Comparison of ENCODE assay signal across 24 cellular contexts in genomic region chr7:109873296-109873695, GRCh38.
A peak's percentile ranks its signal among the peaks of the same experiment; 100 is the strongest.
DNase-seq lines count a peak whose midpoint lies in the region; ATAC-seq and TF ChIP-seq lines count a peak whose summit lies in the region.
"Had no signal": no experiment of that assay in that cellular context is flagged by ENCODE, and none has a peak within 500 bp of the region (broad histone marks: within the 10 kb centered on the region; RNA-seq: fewer than 3 reads in every experiment).

No MANE protein-coding gene starts in this region.

- ATAC-seq in HG03520 (IDR thresholded peaks at IDR 0.05; ENCODE audit: unreplicated experiment) = no peak
- ATAC-seq: activated CD8-positive, alpha-beta T cell treated with anti-CD3 and anti-CD28 coated beads for 36 hours; activated naive CD8-positive, alpha-beta T cell treated with anti-CD3 and anti-CD28 coated beads, Interleukin-2, amount 50 U/mL, for 24 hours; HCT116; psoas muscle; upper lobe of right lung had no signal

- no peaks in the 10 kb centered on the region for H3K9me3 ChIP-seq in MG63
- no peaks in the 10 kb centered on the region for H3K9me3 ChIP-seq in SJCRH30 (replicated peaks)
- no peaks in the 10 kb centered on the region for H3K9me3 ChIP-seq in tibial artery
- H3K9me3 ChIP-seq: BLaER1, Caco-2, neutrophil, Peyer's patch, psoas muscle, upper lobe of right lung had no signal

- H3K27me3 ChIP-seq in MG63 = no peaks in the 10 kb centered on the region
- H3K27me3 ChIP-seq in SJCRH30 = no peaks in the 10 kb centered on the region
- no peaks in the 10 kb centered on the region for H3K27me3 ChIP-seq in tibial artery
- H3K27me3 ChIP-seq: BLaER1, neutrophil, Peyer's patch, upper lobe of right lung had no signal

- peak overlapping the region; percentile 29; the same call in 1 of the 2 replicates for H3K27ac ChIP-seq in SJCRH30
- no peak overlapping the region for H3K27ac ChIP-seq in tibial artery
- H3K27ac ChIP-seq: BLaER1, epithelial cell of prostate, neutrophil, Peyer's patch, psoas muscle, upper lobe of right lung had no signal

- TF ChIP-seq CTCF in tibial artery (IDR thresholded peaks at IDR 0.05) = no peak

- intact Hi-C loops in tibial artery (cut with DNase I; ENCODE audit: low total_unique reads) = no loop called here

- H3K36me3 ChIP-seq in MG63 (no peaks in the 10 kb centered on the region), SJCRH30 (no peaks in the 10 kb centered on the region), tibial artery (no peaks in the 10 kb centered on the region)
- H3K36me3 ChIP-seq: BLaER1, neutrophil, Peyer's patch, upper lobe of right lung had no signal

- DNase-seq in NCI-H510A treated with DMSO at 0.1 percent for 48 hours (lab: John Stamatoyannopoulos, UW) (peak; percentile 8), NCI-H510A (lab: John Stamatoyannopoulos, UW) (no peak), MG63 (peak; percentile 0), SJCRH30 (peak; percentile 74 to 85), tibial artery (peak; percentile 18 to 60), occipital lobe (lab: John Stamatoyannopoulos, UW) (no peak)
- DNase-seq in activated T-cell treated with anti-CD3 and anti-CD28 coated beads, Interleukin-2, amount 50 U/mL, for 48 hours = no peak
- DNase-seq: activated CD4-positive, alpha-beta T cell treated with anti-CD3 and anti-CD28 coated beads for 1 hour; activated CD8-positive, alpha-beta T cell treated with anti-CD3 and anti-CD28 coated beads for 36 hours; activated gamma-delta T cell; activated naive CD8-positive, alpha-beta T cell treated with anti-CD3 and anti-CD28 coated beads, Interleukin-2, amount 50 U/mL, for 24 hours; Caco-2; cerebellar nuclear complex; glutamatergic neuron; NCI-H1436 treated with DMSO at 0.1 percent for 48 hours; NCI-H226; Peyer's patch; psoas muscle; upper lobe of right lung had no signal

- H3K4me3 ChIP-seq in MG63 (no peak overlapping the region), SJCRH30 (no peak overlapping the region), tibial artery (no peak overlapping the region)
- H3K4me3 ChIP-seq: BLaER1, Peyer's patch, psoas muscle, upper lobe of right lung had no signal

- H3K4me1 ChIP-seq in SJCRH30 (peaks cover 18% of the 10 kb centered on the region), tibial artery (no peaks in the 10 kb centered on the region)
- H3K4me1 ChIP-seq: BLaER1, Caco-2, Peyer's patch, psoas muscle, upper lobe of right lung had no signal

Comparison
In these comparisons a context has a peak if more than half of its experiments do, and no peak if none do; other contexts are left out.
1. DNase-seq: peak in NCI-H510A treated with DMSO at 0.1 percent for 48 hours (single experiment), MG63 (single experiment), SJCRH30 (2 of 2) and tibial artery (2 of 2); none in NCI-H510A (single experiment), activated T-cell treated with anti-CD3 and anti-CD28 coated beads, Interleukin-2, amount 50 U/mL, for 48 hours (0 of 2) and occipital lobe (single experiment).